In genomic region chr11:14258177-14258935, GRCh38 we compare ENCODE assay signal across 1 cellular context.
TF ChIP-seq lines count a peak whose summit lies in the region.

No MANE protein-coding gene starts in this region.

TF ChIP-seq in HepG2, 621 proteins besides CTCF, POLR2A, EP300 and RAD21 (continued from another document and continues in another):
- TF ChIP-seq ZNF512B (CRISPR knock-in tag; IDR thresholded peaks at IDR 0.05; ENCODE audit: borderline replicate concordance) (no peak), ZBTB42 (CRISPR knock-in tag; IDR thresholded peaks at IDR 0.05) (no peak), ZNF564 (CRISPR knock-in tag; IDR thresholded peaks at IDR 0.05) (no peak), ZUFSP (CRISPR knock-in tag; IDR thresholded peaks at IDR 0.05; ENCODE audit: borderline replicate concordance) (no peak), CEBPG (CRISPR knock-in tag; IDR thresholded peaks at IDR 0.05) (peak; percentile 71), SIN3A (IDR thresholded peaks at IDR 0.05; ENCODE audit: borderline replicate concordance, low read depth, low read length) (no peak), HMG20B (CRISPR knock-in tag; conservative IDR thresholded peaks at IDR 0.05) (0 out of 2 replicates have a peak, but pooled peaks have one; percentile 43), ARID3A (IDR thresholded peaks at IDR 0.05; ENCODE audit: low read depth, low read length) (peak; percentile 72; the same call in 1 of the 2 replicates), MBNL3 (CRISPR knock-in tag; conservative IDR thresholded peaks at IDR 0.05) (no peak), GPBP1L1 (CRISPR knock-in tag; IDR thresholded peaks at IDR 0.05) (no peak), ZNF598 (CRISPR knock-in tag; IDR thresholded peaks at IDR 0.05; ENCODE audit: borderline replicate concordance) (no peak), YEATS4 (CRISPR knock-in tag; IDR thresholded peaks at IDR 0.05; ENCODE audit: borderline replicate concordance) (no peak), FOXK2 (IDR thresholded peaks at IDR 0.05) (no peak), POLR2G (IDR thresholded peaks at IDR 0.05; ENCODE audit: low read depth, low read length) (peak; percentile 41; the same call in 1 of the 2 replicates), KMT2A (CRISPR knock-in tag; IDR thresholded peaks at IDR 0.05) (no peak), ZNF878 (CRISPR knock-in tag; IDR thresholded peaks at IDR 0.05) (no peak), ATRX (CRISPR knock-in tag; IDR thresholded peaks at IDR 0.05; ENCODE audit: borderline replicate concordance) (no peak), HBP1 (CRISPR knock-in tag; IDR thresholded peaks at IDR 0.05; ENCODE audit: low read depth) (no peak), ZNF816 (CRISPR knock-in tag; IDR thresholded peaks at IDR 0.05; ENCODE audit: borderline replicate concordance) (no peak), IKZF1 (IDR thresholded peaks at IDR 0.05) (no peak), ZNF251 (CRISPR knock-in tag; IDR thresholded peaks at IDR 0.05) (no peak), DR1 (CRISPR knock-in tag; IDR thresholded peaks at IDR 0.05) (no peak), BCL6 (CRISPR knock-in tag; IDR thresholded peaks at IDR 0.05) (0 out of 2 replicates have a peak, but pooled peaks have one; percentile 15), ZKSCAN8 (CRISPR knock-in tag; IDR thresholded peaks at IDR 0.05; ENCODE audit: borderline replicate concordance) (no peak), GABPB1 (CRISPR knock-in tag; IDR thresholded peaks at IDR 0.05) (no peak), PAF1 (CRISPR knock-in tag; IDR thresholded peaks at IDR 0.05) (no peak), TEAD2 (CRISPR knock-in tag; IDR thresholded peaks at IDR 0.05) (no peak), DPF2 (CRISPR knock-in tag; IDR thresholded peaks at IDR 0.05; ENCODE audit: borderline replicate concordance, low read depth) (no peak), CSRNP2 (CRISPR knock-in tag; conservative IDR thresholded peaks at IDR 0.05; ENCODE audit: low read depth) (no peak), SMC3 (IDR thresholded peaks at IDR 0.05; ENCODE audit: low read length) (0 out of 2 replicates have a peak, but pooled peaks have one; percentile 12), BHLHE40 (IDR thresholded peaks at IDR 0.05; ENCODE audit: low read length) (no peak), ZNF790 (CRISPR knock-in tag; IDR thresholded peaks at IDR 0.05; ENCODE audit: borderline replicate concordance) (no peak), NCOR1 (IDR thresholded peaks at IDR 0.05; ENCODE audit: borderline replicate concordance, low read length) (peak; percentile 88; the same call in 1 of the 2 replicates), NFYB (CRISPR knock-in tag; IDR thresholded peaks at IDR 0.05) (no peak), ZSCAN20 (CRISPR knock-in tag; IDR thresholded peaks at IDR 0.05; ENCODE audit: borderline replicate concordance) (no peak), ZNF317 (CRISPR knock-in tag; IDR thresholded peaks at IDR 0.05) (peak; percentile 95), MATR3 (CRISPR knock-in tag; IDR thresholded peaks at IDR 0.05) (no peak), TIGD3 (CRISPR knock-in tag; IDR thresholded peaks at IDR 0.05; ENCODE audit: borderline replicate concordance) (no peak), NFKB2 (CRISPR knock-in tag; IDR thresholded peaks at IDR 0.05; ENCODE audit: borderline replicate concordance) (no peak), PPARG (CRISPR knock-in tag; conservative IDR thresholded peaks at IDR 0.05) (peak; percentile 67), NR2C2 (CRISPR knock-in tag; IDR thresholded peaks at IDR 0.05; ENCODE audit: borderline replicate concordance) (peak; percentile 64; the same call in 1 of the 2 replicates), RERE (CRISPR knock-in tag; IDR thresholded peaks at IDR 0.05; ENCODE audit: low read depth) (no peak), THAP7 (CRISPR knock-in tag; IDR thresholded peaks at IDR 0.05) (no peak)
